Comparison of ENCODE assay signal across 23 cellular contexts in genomic region chr1:157292809-157293564, GRCh38.
"Had no signal": no experiment of that assay in that cellular context is flagged by ENCODE, and none has a peak within 500 bp of the region (broad histone marks: within the 10 kb centered on the region; RNA-seq: fewer than 3 reads in every experiment).

No MANE protein-coding gene starts in this region.

- H3K4me3 Mint-ChIP-seq: naive thymus-derived CD8-positive, alpha-beta T cell; nephron progenitor cell; stimulated activated memory B cell treated with anti-CD40 and anti-IgM and Interleukin-4, amounts not matched to agents 10 μg/mL and 1 μg/mL and 100 μg/mL, for 72 hours; type B pancreatic cell had no signal

- H3K4me1 Mint-ChIP-seq: nephron progenitor cell had no signal

- FAIRE-seq: endothelial cell of umbilical vein, frontal cortex, keratinocyte had no signal

- H3K4me3 ChIP-seq: dorsolateral prefrontal cortex, esophagus squamous epithelium, lower lobe of right lung, prostate gland, right atrium auricular region, sigmoid colon, testis, tibial artery had no signal

- H3K9me3 ChIP-seq: esophagus squamous epithelium, lower lobe of right lung, prostate gland, right atrium auricular region, sigmoid colon, testis, tibial artery had no signal

- H3K27ac Mint-ChIP-seq: naive thymus-derived CD8-positive, alpha-beta T cell; nephron progenitor cell; stimulated activated memory B cell treated with anti-CD40 and anti-IgM and Interleukin-4, amounts not matched to agents 10 μg/mL and 1 μg/mL and 100 μg/mL, for 72 hours; type B pancreatic cell had no signal

- H3K36me3 Mint-ChIP-seq: naive thymus-derived CD8-positive, alpha-beta T cell; stimulated activated memory B cell treated with anti-CD40 and anti-IgM and Interleukin-4, amounts not matched to agents 10 μg/mL and 1 μg/mL and 100 μg/mL, for 72 hours; type B pancreatic cell had no signal

- H3K9me3 Mint-ChIP-seq: stimulated activated memory B cell treated with anti-CD40 and anti-IgM and Interleukin-4, amounts not matched to agents 10 μg/mL and 1 μg/mL and 100 μg/mL, for 72 hours; type B pancreatic cell had no signal

- DNase-seq: cerebellar nuclear complex; dorsolateral prefrontal cortex; effector CD8-positive, alpha-beta T cell; esophagus squamous epithelium; left ventricle myocardium superior; lower lobe of right lung; naive thymus-derived CD8-positive, alpha-beta T cell; nephron progenitor cell; occipital lobe; sigmoid colon; stimulated activated CD4-positive, alpha-beta T cell treated with anti-CD3 and anti-CD28 coated beads, Interleukin-2, amount 100 ng/mL, for 24 hours; stimulated activated CD4-positive, alpha-beta T cell treated with anti-CD3 and anti-CD28 coated beads, Interleukin-4, amount 100 ng/mL, for 24 hours; stimulated activated naive CD8-positive, alpha-beta T cell treated with anti-CD3 and anti-CD28 coated beads, Interleukin-15, Interleukin-2, amounts not matched to agents 100 U/mL and 50 U/mL, for 24 hours; substantia nigra; testis; tibial artery had no signal

- H3K4me1 ChIP-seq: esophagus squamous epithelium, lower lobe of right lung, prostate gland, right atrium auricular region, sigmoid colon, testis, tibial artery had no signal

- ATAC-seq: left ventricle myocardium superior; lower lobe of right lung; naive thymus-derived CD8-positive, alpha-beta T cell; stimulated activated memory B cell treated with anti-CD40 and anti-IgM and Interleukin-4, amounts not matched to agents 10 μg/mL and 1 μg/mL and 100 μg/mL, for 72 hours; stimulated activated naive CD8-positive, alpha-beta T cell treated with anti-CD3 and anti-CD28 coated beads, Interleukin-15, Interleukin-2, amounts not matched to agents 100 U/mL and 50 U/mL, for 24 hours had no signal

- H3K27ac ChIP-seq: dorsolateral prefrontal cortex, esophagus squamous epithelium, lower lobe of right lung, prostate gland, right atrium auricular region, sigmoid colon, testis, tibial artery had no signal

- H3K27me3 ChIP-seq: esophagus squamous epithelium, right atrium auricular region, sigmoid colon, testis, tibial artery had no signal

- H3K36me3 ChIP-seq: esophagus squamous epithelium, lower lobe of right lung, prostate gland, right atrium auricular region, sigmoid colon, tibial artery had no signal
